In the genomic region with DNA sequence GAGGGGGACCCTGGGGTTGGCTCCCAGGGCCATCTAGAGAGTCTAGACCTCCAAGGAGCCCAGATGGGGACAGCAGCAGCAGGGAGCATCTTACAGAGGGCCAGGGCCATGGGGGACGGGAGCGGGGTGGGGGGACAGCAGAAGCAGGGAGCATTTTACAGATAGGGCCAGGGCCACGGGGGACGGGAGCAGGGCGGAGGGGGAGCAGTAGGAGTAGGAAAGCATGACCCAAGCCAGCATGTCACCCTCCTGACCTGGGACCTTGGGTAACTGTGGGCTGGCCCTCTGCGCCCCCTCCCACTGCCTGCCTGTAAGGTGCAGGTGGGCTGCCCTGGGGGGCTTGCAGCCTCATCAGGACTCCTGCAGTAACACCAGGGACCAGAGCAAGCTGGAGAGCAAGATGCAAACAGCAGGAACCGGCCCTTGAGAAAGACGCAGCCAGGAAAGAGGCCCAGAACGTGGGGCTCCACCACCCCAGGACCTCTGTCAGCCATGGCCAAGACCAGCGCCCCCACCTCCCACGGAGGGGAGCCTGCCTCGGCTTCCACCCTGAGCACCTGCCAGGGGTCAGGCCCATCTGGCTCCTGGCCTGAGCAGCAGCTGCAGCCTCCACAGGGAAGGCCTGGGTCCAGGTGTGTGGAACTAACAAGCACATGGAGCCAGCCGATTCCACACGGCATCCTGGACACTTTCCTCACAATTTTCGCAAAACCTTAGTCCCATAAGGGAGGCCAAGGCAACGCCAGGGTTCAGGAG, we compare ENCODE assay signal across 1 cellular context.
TF ChIP-seq lines count a peak whose summit lies in the region.

No MANE protein-coding gene starts in this region.

TF ChIP-seq in IMR-90, 13 proteins besides CTCF, POLR2A, EP300 and RAD21:
- TF ChIP-seq NFE2L2 (IDR thresholded peaks at IDR 0.05; ENCODE audit: low read depth, low read length) = no peak
- TF ChIP-seq RFX5 (IDR thresholded peaks at IDR 0.05; ENCODE audit: low read depth, low read length) = no peak
- no peak for TF ChIP-seq BHLHE40 (IDR thresholded peaks at IDR 0.05; ENCODE audit: low read depth, low read length)
- TF ChIP-seq MAFK (IDR thresholded peaks at IDR 0.05; ENCODE audit: low read depth, low read length) = no peak
- no peak for TF ChIP-seq CEBPB (IDR thresholded peaks at IDR 0.05; ENCODE audit: low read depth, low read length)
- TF ChIP-seq, protein P1, sequence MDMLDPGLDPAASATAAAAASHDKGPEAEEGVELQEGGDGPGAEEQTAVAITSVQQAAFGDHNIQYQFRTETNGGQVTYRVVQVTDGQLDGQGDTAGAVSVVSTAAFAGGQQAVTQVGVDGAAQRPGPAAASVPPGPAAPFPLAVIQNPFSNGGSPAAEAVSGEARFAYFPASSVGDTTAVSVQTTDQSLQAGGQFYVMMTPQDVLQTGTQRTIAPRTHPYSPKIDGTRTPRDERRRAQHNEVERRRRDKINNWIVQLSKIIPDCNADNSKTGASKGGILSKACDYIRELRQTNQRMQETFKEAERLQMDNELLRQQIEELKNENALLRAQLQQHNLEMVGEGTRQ (IDR thresholded peaks at IDR 0.05; ENCODE audit: low read depth, low read length) = no peak
- no peak for TF ChIP-seq RCOR1 (IDR thresholded peaks at IDR 0.05; ENCODE audit: insufficient replicate concordance, low read length)
- no peak for TF ChIP-seq CHD1 (IDR thresholded peaks at IDR 0.05; ENCODE audit: low read depth, low read length)
- TF ChIP-seq MAZ (IDR thresholded peaks at IDR 0.05; ENCODE audit: borderline replicate concordance, low read depth, low read length) = no peak
- no peak for TF ChIP-seq FOS (IDR thresholded peaks at IDR 0.05; ENCODE audit: low read depth, low read length)
- no peak for TF ChIP-seq MXI1 (IDR thresholded peaks at IDR 0.05; ENCODE audit: borderline replicate concordance, low read depth, low read length)
- TF ChIP-seq, protein P2, sequence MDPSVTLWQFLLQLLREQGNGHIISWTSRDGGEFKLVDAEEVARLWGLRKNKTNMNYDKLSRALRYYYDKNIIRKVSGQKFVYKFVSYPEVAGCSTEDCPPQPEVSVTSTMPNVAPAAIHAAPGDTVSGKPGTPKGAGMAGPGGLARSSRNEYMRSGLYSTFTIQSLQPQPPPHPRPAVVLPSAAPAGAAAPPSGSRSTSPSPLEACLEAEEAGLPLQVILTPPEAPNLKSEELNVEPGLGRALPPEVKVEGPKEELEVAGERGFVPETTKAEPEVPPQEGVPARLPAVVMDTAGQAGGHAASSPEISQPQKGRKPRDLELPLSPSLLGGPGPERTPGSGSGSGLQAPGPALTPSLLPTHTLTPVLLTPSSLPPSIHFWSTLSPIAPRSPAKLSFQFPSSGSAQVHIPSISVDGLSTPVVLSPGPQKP (IDR thresholded peaks at IDR 0.05; ENCODE audit: borderline replicate concordance, low read depth, low read length) = no peak
- TF ChIP-seq SMC3 (IDR thresholded peaks at IDR 0.05; ENCODE audit: low read depth, low read length) = no peak
